ENCODE assay signal across 18 cellular contexts in the genomic region with DNA sequence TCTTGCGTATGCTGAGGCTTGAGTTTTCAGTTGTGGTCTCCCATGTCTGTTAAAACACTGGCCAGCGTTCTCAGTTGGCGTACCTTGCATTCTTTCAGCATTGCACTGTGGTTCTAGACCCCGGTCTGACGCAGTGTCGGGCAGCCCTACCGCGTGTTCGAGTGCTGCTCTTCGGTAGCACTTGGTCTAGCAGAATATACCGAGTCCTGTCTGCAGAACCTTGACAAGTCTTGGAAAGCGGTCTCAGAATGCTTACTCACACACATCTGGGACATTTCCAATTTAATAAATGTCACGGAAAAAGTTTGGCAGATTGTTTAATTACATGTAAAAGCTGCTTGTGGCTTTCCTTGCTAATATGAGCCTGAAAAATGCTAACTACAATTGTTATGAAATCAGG. TPM values are rescaled to one million over a fixed set of nuclear protein-coding genes. Genes with fewer than 3 reads are reported as not detected.
DNase-seq lines count a peak whose midpoint lies in the region; ATAC-seq and TF ChIP-seq lines count a peak whose summit lies in the region.
"Had no signal": no experiment of that assay in that cellular context is flagged by ENCODE, and none has a peak within 500 bp of the region (broad histone marks: within the 10 kb centered on the region; RNA-seq: fewer than 3 reads in every experiment).

No MANE protein-coding gene starts in this region.

- TF ChIP-seq CTCF in A673 (conservative IDR thresholded peaks at IDR 0.05; ENCODE audit: low read depth, low read length) (no peak), chondrocyte (IDR thresholded peaks at IDR 0.05) (no peak)

- no peaks in the 10 kb centered on the region for H3K27me3 Mint-ChIP-seq in chondrocyte (ENCODE audit: low read depth)
- H3K27me3 Mint-ChIP-seq: memory B cell, T-cell had no signal

- no TSS peak for BruUV-seq in A673 (replicated peaks; lab: Mats Ljungman, UMichigan)

- peak overlapping the region; percentile 18 for H3K27ac ChIP-seq in A673 (ENCODE audit: low read depth, low read length, poor library complexity, severe bottlenecking)

- DNase-seq in A673 (ENCODE audit: low spot score) (no peak), GM04503 (ENCODE audit: low read depth) (peak; percentile 94), chondrocyte (ENCODE audit: low spot score) (no peak), left ventricle myocardium superior (no peak), NCI-H1930 (lab: John Stamatoyannopoulos, UW) (no peak), HT-29 (ENCODE audit: low spot score) (no peak), HAP-1 (ENCODE audit: low spot score in 2 of 2) (no peak), dedifferentiated amniotic fluid mesenchymal stem cell (ENCODE audit: extremely low spot score) (no peak)
- DNase-seq: activated CD8-positive, alpha-beta memory T cell treated with anti-CD3 and anti-CD28 coated beads for 24 hours; amygdala; head of caudate nucleus; NCI-H1694 treated with DMSO at 0.1 percent for 48 hours; NK-92 treated with Interleukin-12 subunit alpha and Interleukin-12 subunit beta, amount 100 ng/mL, for 24 hours; T-cell had no signal

- H3K27ac Mint-ChIP-seq in chondrocyte (ENCODE audit: unreplicated experiment), result peak overlapping the region; percentile 74
- H3K27ac Mint-ChIP-seq: activated T-helper 2 cell treated with anti-CD3 and anti-CD28 coated beads, Interferon-gamma antibody, Interleukin-2, Interleukin-4, amounts not matched to agents 10 μg/mL and 5 μg/mL and 100 μg/mL, durations not matched to agents 14 hours and 24 hours and 36 hours; memory B cell; nephron; T-cell had no signal

- POLR2A ChIA-PET in A673 (lab: Charles Lee; ENCODE audit: low non-redundant PET), result no interaction called here

- H3K36me3 ChIP-seq in A673 (ENCODE audit: insufficient read depth, low read length, poor library complexity, severe bottlenecking) (peaks cover 10% of the 10 kb centered on the region), HAP-1 (replicated peaks) (peaks cover 3% of the 10 kb centered on the region)

- H3K4me3 ChIP-seq in A673 (ENCODE audit: low read depth, low read length, poor library complexity, severe bottlenecking) (no peak overlapping the region), HAP-1 (no peak overlapping the region)
- H3K4me3 ChIP-seq: GM12878 had no signal

- H3K9me3 ChIP-seq in A673 (ENCODE audit: low read depth, low read length, poor library complexity, severe bottlenecking) (no peaks in the 10 kb centered on the region), HAP-1 (no peaks in the 10 kb centered on the region)

- ATAC-seq in left ventricle myocardium superior, result peak; percentile 70
- ATAC-seq: GM12878, T-cell had no signal

- no peak overlapping the region for H3K4me3 Mint-ChIP-seq in chondrocyte (ENCODE audit: unreplicated experiment)
- H3K4me3 Mint-ChIP-seq: memory B cell, nephron, T-cell had no signal

- H3K36me3 Mint-ChIP-seq in chondrocyte (ENCODE audit: low read depth), result peaks cover 4% of the 10 kb centered on the region

- H3K4me1 Mint-ChIP-seq in chondrocyte (ENCODE audit: low read depth), result peaks cover 71% of the 10 kb centered on the region

- H3K27me3 ChIP-seq in A673 (replicated peaks; ENCODE audit: insufficient read depth, low read depth, low read length, poor library complexity) (no peaks in the 10 kb centered on the region), HAP-1 (ENCODE audit: low read depth) (no peaks in the 10 kb centered on the region)

- CTCF ChIA-PET in A673 (lab: Charles Lee), result no interaction called here

- peaks cover 11% of the 10 kb centered on the region for H3K4me1 ChIP-seq in A673 (ENCODE audit: insufficient read depth, low read length, poor library complexity, severe bottlenecking)
- H3K4me1 ChIP-seq in HAP-1, result no peaks in the 10 kb centered on the region

- in situ Hi-C loops in HAP-1 (cut with MboI; ENCODE audit: low sequenced_read_pairs), result no loop called here

- no peaks in the 10 kb centered on the region for H3K9me3 Mint-ChIP-seq in chondrocyte (ENCODE audit: low read depth)
- H3K9me3 Mint-ChIP-seq: activated T-helper 2 cell treated with anti-CD3 and anti-CD28 coated beads, Interferon-gamma antibody, Interleukin-2, Interleukin-4, amounts not matched to agents 10 μg/mL and 5 μg/mL and 100 μg/mL, durations not matched to agents 14 hours and 24 hours and 36 hours; memory B cell; nephron; T-cell had no signal

- intact Hi-C loops in A673 (cut with micrococcal nuclease; ENCODE audit: unreplicated experiment), result no loop called here
- intact Hi-C loops in left ventricle myocardium superior (cut with micrococcal nuclease), result no loop called here

RNA-seq across cellular contexts. Expression of gene PPFIA1, which starts 32.6 kb away (rescaled TPM):
- 104 and 113 TPM in 2 replicates for total RNA-seq in A673 (2021)
- 60.2 to 63.5 TPM (median 62.6 TPM) in 3 replicates for total RNA-seq in chondrocyte
- 46.8 TPM for total RNA-seq in left ventricle myocardium superior
- total RNA-seq in HT-29 (2014; rRNA removed; shearing (Covaris generic)), result 46.7 and 48.6 TPM in 2 replicates
